In genomic region chr1:47231314-47232186, GRCh38 we compare ENCODE assay signal across 8 cellular contexts. TPM values are rescaled to one million over a fixed set of nuclear protein-coding genes. Genes with fewer than 3 reads are reported as not detected.
DNase-seq lines count a peak whose midpoint lies in the region; ATAC-seq and TF ChIP-seq lines count a peak whose summit lies in the region.

No MANE protein-coding gene starts in this region.

- H3K36me3 Mint-ChIP-seq in activated naive CD4-positive, alpha-beta T cell treated with anti-CD3 and anti-CD28 coated beads for 36 hours (ENCODE audit: low read depth) = no peaks in the 10 kb centered on the region
- no peaks in the 10 kb centered on the region for H3K36me3 Mint-ChIP-seq in natural killer cell treated with Interleukin-12 subunit alpha and Interleukin-12 subunit beta and Interleukin-15 and Interleukin-18, amount 100 ng/mL, for 72 hours

- DNase-seq in activated naive CD4-positive, alpha-beta T cell treated with anti-CD3 and anti-CD28 coated beads for 36 hours = peak; percentile 41
- no peak for DNase-seq in activated naive CD4-positive, alpha-beta T cell (lab: John Stamatoyannopoulos, UW)
- DNase-seq in activated CD4-positive, alpha-beta T cell treated with anti-CD3 and anti-CD28 coated beads, Interleukin-2, amount 50 U/mL, for 48 hours = peak; percentile 22 to 25
- DNase-seq in fibroblast of mammary gland (ENCODE audit: low read depth) (peak; percentile 35), NCI-H446 treated with DMSO at 0.1 percent for 48 hours (lab: John Stamatoyannopoulos, UW) (no peak)
- DNase-seq in natural killer cell treated with Interleukin-12 subunit alpha and Interleukin-12 subunit beta and Interleukin-15 and Interleukin-18, amount 100 ng/mL, for 72 hours (ENCODE audit: low spot score) = no peak

- no peaks in the 10 kb centered on the region for H3K9me3 Mint-ChIP-seq in activated naive CD4-positive, alpha-beta T cell treated with anti-CD3 and anti-CD28 coated beads for 36 hours
- H3K9me3 Mint-ChIP-seq in natural killer cell treated with Interleukin-12 subunit alpha and Interleukin-12 subunit beta and Interleukin-15 and Interleukin-18, amount 100 ng/mL, for 72 hours = no peaks in the 10 kb centered on the region

- H3K27ac Mint-ChIP-seq in activated naive CD4-positive, alpha-beta T cell treated with anti-CD3 and anti-CD28 coated beads for 36 hours = no peak overlapping the region
- peak overlapping the region; percentile 19 to 30 for H3K27ac Mint-ChIP-seq in natural killer cell treated with Interleukin-12 subunit alpha and Interleukin-12 subunit beta and Interleukin-15 and Interleukin-18, amount 100 ng/mL, for 72 hours

- peak; percentile 61 to 70 for ATAC-seq in natural killer cell treated with Interleukin-12 subunit alpha and Interleukin-12 subunit beta and Interleukin-15 and Interleukin-18, amount 100 ng/mL, for 72 hours
- ATAC-seq in GM18520 (IDR thresholded peaks at IDR 0.05; ENCODE audit: unreplicated experiment) (no peak), HG03135 (IDR thresholded peaks at IDR 0.05; ENCODE audit: unreplicated experiment) (no peak)

- intact Hi-C loops in activated naive CD4-positive, alpha-beta T cell treated with anti-CD3 and anti-CD28 coated beads for 36 hours (cut with micrococcal nuclease) = loop anchor here (5.0 kb wide), 1 partner anchor 206 kb away; the partner anchor contains the start of gene FOXD2

- peak overlapping the region; percentile 9 for H3K4me3 ChIP-seq in fibroblast of mammary gland (ENCODE audit: control insufficient read depth, low read depth, low read length)

- H3K27me3 Mint-ChIP-seq in activated naive CD4-positive, alpha-beta T cell treated with anti-CD3 and anti-CD28 coated beads for 36 hours (ENCODE audit: low read depth) = peaks cover 80% of the 10 kb centered on the region
- H3K27me3 Mint-ChIP-seq in natural killer cell treated with Interleukin-12 subunit alpha and Interleukin-12 subunit beta and Interleukin-15 and Interleukin-18, amount 100 ng/mL, for 72 hours = peaks cover 55 to 73% of the 10 kb centered on the region in 2 donors

- H3K4me1 Mint-ChIP-seq in activated naive CD4-positive, alpha-beta T cell treated with anti-CD3 and anti-CD28 coated beads for 36 hours (ENCODE audit: low read depth) = peaks cover 22% of the 10 kb centered on the region
- peaks cover 27 to 28% of the 10 kb centered on the region in 2 donors for H3K4me1 Mint-ChIP-seq in natural killer cell treated with Interleukin-12 subunit alpha and Interleukin-12 subunit beta and Interleukin-15 and Interleukin-18, amount 100 ng/mL, for 72 hours (ENCODE audit: low read depth in 2 of 2)

- no peak for TF ChIP-seq CTCF in fibroblast of mammary gland (conservative IDR thresholded peaks at IDR 0.05; ENCODE audit: control insufficient read depth, insufficient read depth, low read depth, low read length)

- H3K4me3 Mint-ChIP-seq in activated naive CD4-positive, alpha-beta T cell treated with anti-CD3 and anti-CD28 coated beads for 36 hours = peak overlapping the region; percentile 73
- H3K4me3 Mint-ChIP-seq in natural killer cell treated with Interleukin-12 subunit alpha and Interleukin-12 subunit beta and Interleukin-15 and Interleukin-18, amount 100 ng/mL, for 72 hours = peak overlapping the region; percentile 89

- CTCF ChIA-PET in activated naive CD4-positive, alpha-beta T cell treated with anti-CD3 and anti-CD28 coated beads for 36 hours (lab: Charles Lee) = interaction anchor here (1.2 kb wide), 1 partner anchor 53 kb away, joined by 4 read pairs; no protein-coding TSS in a partner anchor

RNA-seq across cellular contexts. Expression of gene TAL1, which starts 0.5 kb away (rescaled TPM):
- not detected for total RNA-seq in activated naive CD4-positive, alpha-beta T cell treated with anti-CD3 and anti-CD28 coated beads for 36 hours
- total RNA-seq in natural killer cell treated with Interleukin-12 subunit alpha and Interleukin-12 subunit beta and Interleukin-15 and Interleukin-18, amount 100 ng/mL, for 72 hours = 1 to 10 TPM in 1 of 2 donors, not detected in 1; 1.7 TPM

RNA-seq across cellular contexts. Expression of gene PDZK1IP1, which starts 41.7 kb away (rescaled TPM):
- not detected for total RNA-seq in activated naive CD4-positive, alpha-beta T cell treated with anti-CD3 and anti-CD28 coated beads for 36 hours
- total RNA-seq in natural killer cell treated with Interleukin-12 subunit alpha and Interleukin-12 subunit beta and Interleukin-15 and Interleukin-18, amount 100 ng/mL, for 72 hours = not detected

Comparison
In these comparisons a context has a peak if more than half of its experiments do, and no peak if none do; other contexts are left out.
1. DNase-seq: peak in activated naive CD4-positive, alpha-beta T cell treated with anti-CD3 and anti-CD28 coated beads for 36 hours (single experiment), activated CD4-positive, alpha-beta T cell treated with anti-CD3 and anti-CD28 coated beads, Interleukin-2, amount 50 U/mL, for 48 hours (2 of 2) and fibroblast of mammary gland (single experiment); none in activated naive CD4-positive, alpha-beta T cell (0 of 4), natural killer cell treated with Interleukin-12 subunit alpha and Interleukin-12 subunit beta and Interleukin-15 and Interleukin-18, amount 100 ng/mL, for 72 hours (single experiment) and NCI-H446 treated with DMSO at 0.1 percent for 48 hours (single experiment).
2. ATAC-seq: peak in natural killer cell treated with Interleukin-12 subunit alpha and Interleukin-12 subunit beta and Interleukin-15 and Interleukin-18, amount 100 ng/mL, for 72 hours (2 of 2); none in GM18520 (single experiment) and HG03135 (single experiment).